10 cellular contexts compared by ENCODE assay signal in genomic region chr5:66145737-66146136, GRCh38. TPM values are rescaled to one million over a fixed set of nuclear protein-coding genes. Genes with fewer than 3 reads are reported as not detected.
DNase-seq lines count a peak whose midpoint lies in the region; ATAC-seq and TF ChIP-seq lines count a peak whose summit lies in the region.
"Had no signal": no experiment of that assay in that cellular context is flagged by ENCODE, and none has a peak within 500 bp of the region (broad histone marks: within the 10 kb centered on the region; RNA-seq: fewer than 3 reads in every experiment).

No MANE protein-coding gene starts in this region.

- peak; percentile 8 for DNase-seq in RPMI8226
- DNase-seq in epithelial cell of proximal tubule (ENCODE audit: low read depth) = no peak
- DNase-seq in psoas muscle = no peak
- DNase-seq in NCI-H1436 (lab: John Stamatoyannopoulos, UW) = no peak
- DNase-seq in NCI-H187 treated with DMSO at 0.1 percent for 48 hours (lab: John Stamatoyannopoulos, UW) = no peak
- DNase-seq: aorta, NCI-H226 had no signal

- H3K27me3 ChIP-seq in psoas muscle (ENCODE audit: insufficient read depth in 3 of 3, low read length in 2 of 3) = no peaks in the 10 kb centered on the region

- intact Hi-C loops in psoas muscle (cut with DNase I) = loop anchor here in 1 of 2 donors (2.0 to 10.0 kb wide), 3 partner anchors 219 to 521 kb away; partner anchors contain the start of genes ERBIN, SHLD3, TRAPPC13 and TRIM23

- H3K9me3 ChIP-seq in psoas muscle = no peaks in the 10 kb centered on the region

- peaks cover 41% of the 10 kb centered on the region for H3K4me1 ChIP-seq in psoas muscle

- TF ChIP-seq CTCF in epithelial cell of proximal tubule (conservative IDR thresholded peaks at IDR 0.05; ENCODE audit: low read depth, low read length) (no peak), psoas muscle (IDR thresholded peaks at IDR 0.05) (no peak)

- WGBS in psoas muscle, 3 donors = 18 to 29% (median 18%) methylated on average over 8 of the region's 8 CpGs

- no peaks in the 10 kb centered on the region for H3K36me3 ChIP-seq in psoas muscle (ENCODE audit: insufficient read depth in 1 of 2, low read depth in 1 of 2)

- peak overlapping the region; percentile 84; the same call in 1 of the 2 replicates for H3K4me3 ChIP-seq in GM08714 (ENCODE audit: low read length)
- H3K4me3 ChIP-seq in epithelial cell of proximal tubule (ENCODE audit: low read depth, low read length) = peak overlapping the region; percentile 92
- peak overlapping the region; percentile 91 for H3K4me3 ChIP-seq in psoas muscle

- H3K27ac ChIP-seq in psoas muscle = peak overlapping the region; percentile 99

- ATAC-seq in psoas muscle (no peak), HG03175 (IDR thresholded peaks at IDR 0.05; ENCODE audit: unreplicated experiment) (no peak), GM19023 (IDR thresholded peaks at IDR 0.05; ENCODE audit: unreplicated experiment) (no peak)

RNA-seq across cellular contexts. Expression of gene SREK1, which starts 1.6 kb away (rescaled TPM):
- total RNA-seq in epithelial cell of proximal tubule (19.0 and 27.5 TPM in 2 replicates), psoas muscle (10 to 100 TPM; 25.1 to 29.8 (median 27.9) TPM)
- polyA plus RNA-seq in psoas muscle = 10 to 100 TPM; 13.4 to 18.1 (median 15.1) TPM
